Comparison of ENCODE assay signal across 7 cellular contexts in the genomic region with DNA sequence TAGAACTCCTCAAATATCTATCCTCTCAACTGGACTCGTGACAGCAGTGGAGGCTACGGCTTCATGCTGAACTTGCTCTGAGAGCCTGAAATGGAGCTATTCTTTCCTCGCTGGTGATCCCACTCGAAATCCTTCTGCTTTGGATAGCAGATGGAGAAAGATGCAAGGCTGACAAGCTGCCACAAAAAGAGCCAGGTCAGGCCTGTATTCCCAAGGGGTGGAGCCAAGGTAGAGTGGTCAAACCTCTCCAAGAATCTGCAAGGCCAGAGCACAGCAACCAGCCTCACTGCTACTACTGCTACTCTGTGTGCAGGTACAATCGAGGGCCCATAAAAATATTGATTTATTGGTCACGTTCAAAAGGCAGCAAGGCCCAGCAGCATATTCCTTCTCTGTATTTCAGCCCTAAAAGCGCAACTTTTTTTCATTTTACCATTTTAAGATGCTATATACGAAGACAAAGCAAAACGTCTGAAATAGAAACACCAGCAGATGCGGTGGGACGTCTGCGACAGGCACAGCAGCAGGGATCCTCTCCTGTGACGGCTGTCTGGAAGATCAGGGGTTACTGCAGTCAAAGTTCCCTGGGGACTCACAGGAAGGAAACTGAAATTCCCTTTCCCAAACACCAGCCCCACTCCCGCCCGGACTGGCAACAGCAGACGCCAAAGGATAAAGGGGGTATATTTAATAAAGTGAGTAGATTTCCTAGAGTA.
DNase-seq lines count a peak whose midpoint lies in the region; ATAC-seq and TF ChIP-seq lines count a peak whose summit lies in the region.

No MANE protein-coding gene starts in this region.

- no peak for ATAC-seq in stimulated activated effector memory CD8-positive, alpha-beta T cell treated with anti-CD3 and anti-CD28 coated beads, Interleukin-12 subunit alpha, Interleukin-12 subunit beta, amount 100 ng/mL, for 72 hours
- ATAC-seq in HG03135 (IDR thresholded peaks at IDR 0.05; ENCODE audit: unreplicated experiment), result no peak
- no peak for ATAC-seq in HG02970 (IDR thresholded peaks at IDR 0.05; ENCODE audit: low FRiP score, unreplicated experiment)

- peaks cover 10% of the 10 kb centered on the region for H3K36me3 Mint-ChIP-seq in stimulated activated effector memory CD8-positive, alpha-beta T cell treated with anti-CD3 and anti-CD28 coated beads, Interleukin-12 subunit alpha, Interleukin-12 subunit beta, amount 100 ng/mL, for 72 hours

- no CpG with 5 or more reads among the region's 16 CpGs for WGBS in iPS DF 6.9 (ENCODE audit: insufficient coverage, insufficient read length)

- H3K9me3 Mint-ChIP-seq in stimulated activated effector memory CD8-positive, alpha-beta T cell treated with anti-CD3 and anti-CD28 coated beads, Interleukin-12 subunit alpha, Interleukin-12 subunit beta, amount 100 ng/mL, for 72 hours, result no peaks in the 10 kb centered on the region

- H3K27ac Mint-ChIP-seq in stimulated activated effector memory CD8-positive, alpha-beta T cell treated with anti-CD3 and anti-CD28 coated beads, Interleukin-12 subunit alpha, Interleukin-12 subunit beta, amount 100 ng/mL, for 72 hours, result no peak overlapping the region

- H3K4me1 ChIP-seq in iPS DF 6.9 (ENCODE audit: control insufficient read depth, insufficient read depth, low read length), result peaks cover 4% of the 10 kb centered on the region; the same call in 1 of the 2 replicates

- H3K4me1 Mint-ChIP-seq in stimulated activated effector memory CD8-positive, alpha-beta T cell treated with anti-CD3 and anti-CD28 coated beads, Interleukin-12 subunit alpha, Interleukin-12 subunit beta, amount 100 ng/mL, for 72 hours, result peaks cover 8% of the 10 kb centered on the region

- no peaks in the 10 kb centered on the region for H3K36me3 ChIP-seq in WERI-Rb-1
- no peaks in the 10 kb centered on the region for H3K36me3 ChIP-seq in iPS DF 6.9 (ENCODE audit: control insufficient read depth, insufficient read depth, low read length)

- DNase-seq in HFF-Myc (ENCODE audit: extremely low read depth, low read depth), result no peak
- DNase-seq in WERI-Rb-1, result peak; percentile 16
- DNase-seq in iPS DF 6.9 (ENCODE audit: low read depth, low spot score), result no peak
- no peak for DNase-seq in stimulated activated effector memory CD8-positive, alpha-beta T cell treated with anti-CD3 and anti-CD28 coated beads, Interleukin-12 subunit alpha, Interleukin-12 subunit beta, amount 100 ng/mL, for 72 hours (ENCODE audit: low spot score in 2 of 2)
- DNase-seq in NCI-H748 (lab: John Stamatoyannopoulos, UW; ENCODE audit: unreplicated experiment), result no peak

- H3K4me3 ChIP-seq in HFF-Myc (replicated peaks; ENCODE audit: low read depth, low read length) (peak overlapping the region; percentile 76), WERI-Rb-1 (ENCODE audit: low read depth, low read length) (peak overlapping the region; percentile 83), iPS DF 6.9 (ENCODE audit: low read length) (peak overlapping the region; percentile 88; the same call in 1 of the 2 replicates)

- H3K27ac ChIP-seq in WERI-Rb-1, result no peak overlapping the region
- H3K27ac ChIP-seq in iPS DF 6.9 (ENCODE audit: low read length), result no peak overlapping the region

- TF ChIP-seq CTCF in HFF-Myc (IDR thresholded peaks at IDR 0.05; ENCODE audit: low read depth, low read length, missing control alignments) (no peak), WERI-Rb-1 (IDR thresholded peaks at IDR 0.05; ENCODE audit: low read depth, low read length) (no peak)

- H3K27me3 ChIP-seq in WERI-Rb-1 (ENCODE audit: insufficient read depth, low read depth, severe bottlenecking) (peaks cover 3% of the 10 kb centered on the region), iPS DF 6.9 (ENCODE audit: control insufficient read depth, insufficient read depth, low read length) (peaks cover 9% of the 10 kb centered on the region; the same call in 1 of the 2 replicates)

- H3K4me3 Mint-ChIP-seq in stimulated activated effector memory CD8-positive, alpha-beta T cell treated with anti-CD3 and anti-CD28 coated beads, Interleukin-12 subunit alpha, Interleukin-12 subunit beta, amount 100 ng/mL, for 72 hours, result peak overlapping the region; percentile 88

- no peaks in the 10 kb centered on the region for H3K9me3 ChIP-seq in WERI-Rb-1 (ENCODE audit: severe bottlenecking)
- H3K9me3 ChIP-seq in iPS DF 6.9 (ENCODE audit: control insufficient read depth, insufficient read depth, low read length), result no peaks in the 10 kb centered on the region
